25 cellular contexts compared by ENCODE assay signal in genomic region chr2:53265900-53266299, GRCh38.
"Had no signal": no experiment of that assay in that cellular context is flagged by ENCODE, and none has a peak within 500 bp of the region (broad histone marks: within the 10 kb centered on the region; RNA-seq: fewer than 3 reads in every experiment).

No MANE protein-coding gene starts in this region.

- ATAC-seq: activated naive CD4-positive, alpha-beta T cell treated with anti-CD3 and anti-CD28 coated beads, Interleukin-2, amount 50 U/mL, for 72 hours; activated naive CD8-positive, alpha-beta T cell treated with anti-CD3 and anti-CD28 coated beads, Interleukin-2, amount 50 U/mL, for 24 hours; activated T-cell treated with anti-CD3 and anti-CD28 coated beads, Interleukin-2, amount 50 U/mL, for 4 hours; body of pancreas had no signal

- H2AFZ ChIP-seq: PC-9 had no signal

- H3K9me2 ChIP-seq: SK-N-SH had no signal

- H3K4me2 ChIP-seq: PC-9, SK-N-SH had no signal

- H3K9me3 ChIP-seq: ascending aorta, body of pancreas, SK-N-SH had no signal

- DNase-seq: activated CD4-positive, alpha-beta memory T cell treated with anti-CD3 and anti-CD28 coated beads for 36 hours; activated CD4-positive, alpha-beta T cell treated with anti-CD3 and anti-CD28 coated beads, Interleukin-2, amount 10 ng/mL, durations not matched to agents 7 days and 5 days; activated CD4-positive, CD25-positive, alpha-beta regulatory T cell; activated CD8-positive, alpha-beta memory T cell treated with anti-CD3 and anti-CD28 coated beads for 24 hours; activated effector memory CD4-positive, alpha-beta T cell treated with anti-CD3 and anti-CD28 coated beads, Interleukin-2, amount 50 U/mL, for 16 hours; activated naive CD4-positive, alpha-beta T cell treated with Interleukin-2 at 50 U/mL for 16 hours; activated naive CD8-positive, alpha-beta T cell treated with anti-CD3 and anti-CD28 coated beads, Interleukin-2, amount 50 U/mL, for 24 hours; activated T-cell treated with anti-CD3 and anti-CD28 coated beads, Interleukin-2, amount 50 U/mL, for 4 hours; amniotic stem cell; body of pancreas; KBM-7; NCI-H1048; NCI-H146; NCI-H187 treated with DMSO at 0.1 percent for 48 hours; NCI-H2081 treated with DMSO at 0.1 percent for 48 hours; NCI-H345; NCI-H510A; NCI-H526 treated with DMSO at 0.1 percent for 48 hours; PC-9; SK-N-SH; T-helper 1 cell had no signal

- H3K9ac ChIP-seq: SK-N-SH had no signal

- H3K36me3 ChIP-seq: ascending aorta had no signal

- H3K27ac ChIP-seq: ascending aorta, body of pancreas, PC-9, VCaP had no signal

- H3K4me1 ChIP-seq: ascending aorta, body of pancreas had no signal

- H3K4me3 ChIP-seq: ascending aorta, body of pancreas, PC-9 had no signal

- H3K27me3 ChIP-seq: ascending aorta, body of pancreas had no signal

- FAIRE-seq: bronchial epithelial cell had no signal
